ENCODE assay signal across 12 cellular contexts in genomic region chr11:114173836-114174235, GRCh38.
DNase-seq lines count a peak whose midpoint lies in the region; ATAC-seq and TF ChIP-seq lines count a peak whose summit lies in the region.
"Had no signal": no experiment of that assay in that cellular context is flagged by ENCODE, and none has a peak within 500 bp of the region (broad histone marks: within the 10 kb centered on the region; RNA-seq: fewer than 3 reads in every experiment).

No MANE protein-coding gene starts in this region.

- H3K27me3 ChIP-seq in muscle layer of duodenum (ENCODE audit: low read depth, low read length) (no peaks in the 10 kb centered on the region), tibial nerve (no peaks in the 10 kb centered on the region)
- H3K27me3 ChIP-seq: neural progenitor cell had no signal

- no peak for TF ChIP-seq EP300 in tibial nerve (IDR thresholded peaks at IDR 0.05)

- TF ChIP-seq POLR2A in tibial nerve (IDR thresholded peaks at IDR 0.05): no peak

- WGBS in tibial nerve, 2 donors: 95% methylated on average over 5 of the region's 5 CpGs

- no peaks in the 10 kb centered on the region for H3K9me3 ChIP-seq in muscle layer of duodenum (ENCODE audit: control insufficient read depth in 1 of 2, low read length in 2 of 2)
- no peaks in the 10 kb centered on the region for H3K9me3 ChIP-seq in tibial nerve

- H3K4me1 Mint-ChIP-seq in activated naive CD8-positive, alpha-beta T cell treated with anti-CD3 and anti-CD28 coated beads, Interleukin-2, amount 10 ng/mL, durations not matched to agents 7 days and 5 days: peaks cover 54% of the 10 kb centered on the region
- peaks cover 58% of the 10 kb centered on the region for H3K4me1 Mint-ChIP-seq in activated naive CD8-positive, alpha-beta T cell treated with anti-CD3 and anti-CD28 coated beads, Interleukin-2, amount 50 U/mL, for 24 hours

- POLR2A ChIA-PET in activated naive CD8-positive, alpha-beta T cell treated with anti-CD3 and anti-CD28 coated beads, Interleukin-2, amount 10 ng/mL, durations not matched to agents 7 days and 5 days (lab: Charles Lee): interaction anchor here (0.6 to 1.8 kb wide), 4 partner anchors 9 to 42 kb away, joined by 3 to 4 read pairs (median 3); no protein-coding TSS in a partner anchor

- peak overlapping the region; percentile 91 for H3K27ac Mint-ChIP-seq in activated naive CD8-positive, alpha-beta T cell treated with anti-CD3 and anti-CD28 coated beads, Interleukin-2, amount 10 ng/mL, durations not matched to agents 7 days and 5 days
- H3K27ac Mint-ChIP-seq in activated naive CD8-positive, alpha-beta T cell treated with anti-CD3 and anti-CD28 coated beads, Interleukin-2, amount 50 U/mL, for 24 hours: no peak overlapping the region

- peaks cover 6% of the 10 kb centered on the region for H3K36me3 Mint-ChIP-seq in activated naive CD8-positive, alpha-beta T cell treated with anti-CD3 and anti-CD28 coated beads, Interleukin-2, amount 10 ng/mL, durations not matched to agents 7 days and 5 days
- H3K36me3 Mint-ChIP-seq in activated naive CD8-positive, alpha-beta T cell treated with anti-CD3 and anti-CD28 coated beads, Interleukin-2, amount 50 U/mL, for 24 hours (ENCODE audit: low read depth): no peaks in the 10 kb centered on the region

- H3K4me3 Mint-ChIP-seq in activated naive CD8-positive, alpha-beta T cell treated with anti-CD3 and anti-CD28 coated beads, Interleukin-2, amount 10 ng/mL, durations not matched to agents 7 days and 5 days: no peak overlapping the region
- H3K4me3 Mint-ChIP-seq in activated naive CD8-positive, alpha-beta T cell treated with anti-CD3 and anti-CD28 coated beads, Interleukin-2, amount 50 U/mL, for 24 hours: no peak overlapping the region
- H3K4me3 Mint-ChIP-seq: neural progenitor cell had no signal

- peak overlapping the region; percentile 89 for H3K27ac ChIP-seq in cingulate gyrus (ENCODE audit: low read depth, low read length)
- peak overlapping the region; percentile 97 for H3K27ac ChIP-seq in muscle layer of duodenum (ENCODE audit: low read length)
- peak overlapping the region; percentile 76 to 99 (median 95) for H3K27ac ChIP-seq in tibial nerve

- no peaks in the 10 kb centered on the region for H3K27me3 Mint-ChIP-seq in activated naive CD8-positive, alpha-beta T cell treated with anti-CD3 and anti-CD28 coated beads, Interleukin-2, amount 10 ng/mL, durations not matched to agents 7 days and 5 days
- H3K27me3 Mint-ChIP-seq in activated naive CD8-positive, alpha-beta T cell treated with anti-CD3 and anti-CD28 coated beads, Interleukin-2, amount 50 U/mL, for 24 hours: no peaks in the 10 kb centered on the region

- H3K4me1 ChIP-seq in muscle layer of duodenum (ENCODE audit: control insufficient read depth in 1 of 2, insufficient read depth in 2 of 2, low read length in 2 of 2): peaks cover 37 to 66% of the 10 kb centered on the region in 2 donors
- H3K4me1 ChIP-seq in tibial nerve: peaks cover 8 to 100% (median 80%) of the 10 kb centered on the region in 4 donors

- no peaks in the 10 kb centered on the region for H3K36me3 ChIP-seq in muscle layer of duodenum (ENCODE audit: control insufficient read depth in 1 of 2, insufficient read depth in 2 of 2, low read length in 2 of 2)
- H3K36me3 ChIP-seq in tibial nerve: peaks cover 0 to 10% (median 0%) of the 10 kb centered on the region in 3 donors
- H3K36me3 ChIP-seq: neural progenitor cell had no signal

- TF ChIP-seq CTCF in tibial nerve (IDR thresholded peaks at IDR 0.05): no peak

- H3K9me3 Mint-ChIP-seq in activated naive CD8-positive, alpha-beta T cell treated with anti-CD3 and anti-CD28 coated beads, Interleukin-2, amount 10 ng/mL, durations not matched to agents 7 days and 5 days: no peaks in the 10 kb centered on the region
- H3K9me3 Mint-ChIP-seq in activated naive CD8-positive, alpha-beta T cell treated with anti-CD3 and anti-CD28 coated beads, Interleukin-2, amount 50 U/mL, for 24 hours: no peaks in the 10 kb centered on the region
- H3K9me3 Mint-ChIP-seq: neural progenitor cell had no signal

- no peak for DNase-seq in activated naive CD8-positive, alpha-beta T cell treated with anti-CD3 and anti-CD28 coated beads, Interleukin-2, amount 10 ng/mL, durations not matched to agents 7 days and 5 days
- no peak for DNase-seq in activated naive CD8-positive, alpha-beta T cell treated with anti-CD3 and anti-CD28 coated beads, Interleukin-2, amount 50 U/mL, for 24 hours
- DNase-seq in tibial nerve (ENCODE audit: low spot score in 2 of 2) (no peak), NCI-H1105 (lab: John Stamatoyannopoulos, UW) (no peak), NCI-H1048 (lab: John Stamatoyannopoulos, UW) (no peak)
- DNase-seq: activated CD4-positive, alpha-beta T cell treated with anti-CD3 and anti-CD28 coated beads, Interleukin-2, amount 50 U/mL, for 1 hour; activated gamma-delta T cell treated with Interleukin-2 at 50 U/mL for 16 hours; stimulated activated CD4-positive, alpha-beta T cell treated with anti-CD3 and anti-CD28 coated beads, Interleukin-12 subunit alpha, Interleukin-12 subunit beta, amount 100 ng/mL, for 4 hours had no signal

- no peak for ATAC-seq in activated naive CD8-positive, alpha-beta T cell treated with anti-CD3 and anti-CD28 coated beads, Interleukin-2, amount 10 ng/mL, durations not matched to agents 7 days and 5 days (ENCODE audit: low read depth)
- no peak for ATAC-seq in activated naive CD8-positive, alpha-beta T cell treated with anti-CD3 and anti-CD28 coated beads, Interleukin-2, amount 50 U/mL, for 24 hours
- no peak for ATAC-seq in HG03378 (IDR thresholded peaks at IDR 0.05; ENCODE audit: unreplicated experiment)

- H3K4me3 ChIP-seq in muscle layer of duodenum (ENCODE audit: low read depth in 1 of 2, low read length in 2 of 2) (no peak overlapping the region), tibial nerve (no peak overlapping the region)
- H3K4me3 ChIP-seq: neural progenitor cell had no signal
